In the genomic region with DNA sequence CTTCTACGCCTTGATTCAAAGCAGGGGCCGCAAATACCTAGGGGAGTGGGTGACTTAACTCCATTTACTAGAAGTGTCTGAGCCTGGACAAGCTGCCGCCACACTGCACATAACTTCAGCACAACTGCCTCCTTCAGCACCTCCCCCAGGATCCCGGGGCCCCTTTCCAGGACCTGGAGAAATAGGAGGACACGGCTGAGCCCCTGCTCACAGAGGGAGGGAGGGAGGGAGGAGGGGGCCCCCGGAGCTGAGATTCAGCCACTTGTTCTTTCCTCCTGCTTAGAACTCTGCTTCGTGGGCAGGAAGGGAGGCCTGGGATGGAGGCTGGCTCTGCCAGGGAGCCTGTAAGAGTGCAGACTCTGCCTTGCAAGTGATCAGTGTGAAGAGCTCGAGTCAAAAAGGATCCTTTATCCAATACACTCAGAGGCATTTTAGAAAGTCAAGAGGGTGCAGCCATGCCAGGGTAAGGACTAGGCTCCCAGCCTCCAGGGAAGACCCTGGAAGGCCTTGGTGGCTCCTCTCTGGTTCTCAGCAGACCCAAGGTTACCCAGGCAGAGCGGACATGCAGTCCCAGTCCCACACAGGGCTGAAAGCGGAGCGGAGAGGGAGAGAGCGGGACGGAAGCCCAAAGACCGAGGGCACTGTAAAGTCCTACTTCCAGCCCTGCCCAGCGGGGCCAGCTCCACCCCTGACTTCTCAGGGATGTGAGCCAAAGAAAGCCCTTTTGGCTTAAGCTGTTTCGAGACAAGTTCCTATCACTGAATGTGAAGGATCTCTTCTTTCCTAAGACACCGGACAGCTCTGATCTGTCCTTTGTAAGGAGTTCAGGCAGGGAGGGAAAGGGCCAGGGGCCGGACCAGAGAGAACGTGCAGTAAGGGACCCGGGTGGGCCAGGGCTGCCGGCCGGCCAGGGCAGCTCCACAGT, we compare ENCODE assay signal across 1 cellular context.
TF ChIP-seq lines count a peak whose summit lies in the region.

No MANE protein-coding gene starts in this region.

TF ChIP-seq in HepG2, 621 proteins besides CTCF, POLR2A, EP300 and RAD21 (continued from another document and continues in another):
- TF ChIP-seq, protein P1, sequence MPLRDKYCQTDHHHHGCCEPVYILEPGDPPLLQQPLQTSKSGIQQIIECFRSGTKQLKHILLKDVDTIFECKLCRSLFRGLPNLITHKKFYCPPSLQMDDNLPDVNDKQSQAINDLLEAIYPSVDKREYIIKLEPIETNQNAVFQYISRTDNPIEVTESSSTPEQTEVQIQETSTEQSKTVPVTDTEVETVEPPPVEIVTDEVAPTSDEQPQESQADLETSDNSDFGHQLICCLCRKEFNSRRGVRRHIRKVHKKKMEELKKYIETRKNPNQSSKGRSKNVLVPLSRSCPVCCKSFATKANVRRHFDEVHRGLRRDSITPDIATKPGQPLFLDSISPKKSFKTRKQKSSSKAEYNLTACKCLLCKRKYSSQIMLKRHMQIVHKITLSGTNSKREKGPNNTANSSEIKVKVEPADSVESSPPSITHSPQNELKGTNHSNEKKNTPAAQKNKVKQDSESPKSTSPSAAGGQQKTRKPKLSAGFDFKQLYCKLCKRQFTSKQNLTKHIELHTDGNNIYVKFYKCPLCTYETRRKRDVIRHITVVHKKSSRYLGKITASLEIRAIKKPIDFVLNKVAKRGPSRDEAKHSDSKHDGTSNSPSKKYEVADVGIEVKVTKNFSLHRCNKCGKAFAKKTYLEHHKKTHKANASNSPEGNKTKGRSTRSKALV (CRISPR knock-in tag; IDR thresholded peaks at IDR 0.05), result 0 out of 2 replicates have a peak, but pooled peaks have one; percentile 42
- TF ChIP-seq, protein P2, sequence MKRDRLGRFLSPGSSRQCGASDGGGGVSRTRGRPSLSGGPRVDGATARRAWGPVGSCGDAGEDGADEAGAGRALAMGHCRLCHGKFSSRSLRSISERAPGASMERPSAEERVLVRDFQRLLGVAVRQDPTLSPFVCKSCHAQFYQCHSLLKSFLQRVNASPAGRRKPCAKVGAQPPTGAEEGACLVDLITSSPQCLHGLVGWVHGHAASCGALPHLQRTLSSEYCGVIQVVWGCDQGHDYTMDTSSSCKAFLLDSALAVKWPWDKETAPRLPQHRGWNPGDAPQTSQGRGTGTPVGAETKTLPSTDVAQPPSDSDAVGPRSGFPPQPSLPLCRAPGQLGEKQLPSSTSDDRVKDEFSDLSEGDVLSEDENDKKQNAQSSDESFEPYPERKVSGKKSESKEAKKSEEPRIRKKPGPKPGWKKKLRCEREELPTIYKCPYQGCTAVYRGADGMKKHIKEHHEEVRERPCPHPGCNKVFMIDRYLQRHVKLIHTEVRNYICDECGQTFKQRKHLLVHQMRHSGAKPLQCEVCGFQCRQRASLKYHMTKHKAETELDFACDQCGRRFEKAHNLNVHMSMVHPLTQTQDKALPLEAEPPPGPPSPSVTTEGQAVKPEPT (CRISPR knock-in tag; IDR thresholded peaks at IDR 0.05; ENCODE audit: low read depth), result no peak
- TF ChIP-seq, protein P3, sequence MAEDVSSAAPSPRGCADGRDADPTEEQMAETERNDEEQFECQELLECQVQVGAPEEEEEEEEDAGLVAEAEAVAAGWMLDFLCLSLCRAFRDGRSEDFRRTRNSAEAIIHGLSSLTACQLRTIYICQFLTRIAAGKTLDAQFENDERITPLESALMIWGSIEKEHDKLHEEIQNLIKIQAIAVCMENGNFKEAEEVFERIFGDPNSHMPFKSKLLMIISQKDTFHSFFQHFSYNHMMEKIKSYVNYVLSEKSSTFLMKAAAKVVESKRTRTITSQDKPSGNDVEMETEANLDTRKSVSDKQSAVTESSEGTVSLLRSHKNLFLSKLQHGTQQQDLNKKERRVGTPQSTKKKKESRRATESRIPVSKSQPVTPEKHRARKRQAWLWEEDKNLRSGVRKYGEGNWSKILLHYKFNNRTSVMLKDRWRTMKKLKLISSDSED (CRISPR knock-in tag; IDR thresholded peaks at IDR 0.05), result no peak
- TF ChIP-seq KAT2B (IDR thresholded peaks at IDR 0.05; ENCODE audit: borderline replicate concordance, low read depth, low read length) (no peak), SAFB2 (CRISPR knock-in tag; IDR thresholded peaks at IDR 0.05; ENCODE audit: borderline replicate concordance, low read depth) (no peak), GLI4 (CRISPR knock-in tag; IDR thresholded peaks at IDR 0.05; ENCODE audit: borderline replicate concordance) (peak; percentile 47; the same call in 1 of the 2 replicates), GATAD1 (CRISPR knock-in tag; IDR thresholded peaks at IDR 0.05) (no peak), ZSCAN25 (CRISPR knock-in tag; IDR thresholded peaks at IDR 0.05) (peak; percentile 14; the same call in 1 of the 2 replicates), FOXA3 (CRISPR knock-in tag; IDR thresholded peaks at IDR 0.05) (no peak), ZMYM4 (CRISPR knock-in tag; IDR thresholded peaks at IDR 0.05) (no peak), KMT2B (CRISPR knock-in tag; IDR thresholded peaks at IDR 0.05) (no peak), ZSCAN9 (CRISPR knock-in tag; IDR thresholded peaks at IDR 0.05; ENCODE audit: borderline replicate concordance) (0 out of 2 replicates have a peak, but pooled peaks have one; percentile 41), PHF5A (CRISPR knock-in tag; IDR thresholded peaks at IDR 0.05; ENCODE audit: low read depth, unreplicated experiment) (no peak), ZBTB1 (CRISPR knock-in tag; IDR thresholded peaks at IDR 0.05; ENCODE audit: borderline replicate concordance) (no peak), ZNF709 (CRISPR knock-in tag; IDR thresholded peaks at IDR 0.05) (peak; percentile 53; the same call in 1 of the 2 replicates), ZSCAN21 (CRISPR knock-in tag; IDR thresholded peaks at IDR 0.05; ENCODE audit: borderline replicate concordance) (0 out of 2 replicates have a peak, but pooled peaks have one; percentile 32), ZBTB38 (CRISPR knock-in tag; IDR thresholded peaks at IDR 0.05) (0 out of 2 replicates have a peak, but pooled peaks have one; percentile 7), ZNF563 (CRISPR knock-in tag; IDR thresholded peaks at IDR 0.05) (0 out of 2 replicates have a peak, but pooled peaks have one; percentile 46), TCF7L2 (IDR thresholded peaks at IDR 0.05; ENCODE audit: low read depth, low read length) (no peak), ZMYM3 (CRISPR knock-in tag; IDR thresholded peaks at IDR 0.05) (peak; percentile 9; the same call in 1 of the 2 replicates), TP53 (CRISPR knock-in tag; conservative IDR thresholded peaks at IDR 0.05) (no peak), PITX1 (CRISPR knock-in tag; IDR thresholded peaks at IDR 0.05) (peak; percentile 10; the same call in 1 of the 2 replicates), ZNF629 (CRISPR knock-in tag; conservative IDR thresholded peaks at IDR 0.05) (no peak), HNRNPL (IDR thresholded peaks at IDR 0.05; ENCODE audit: low read depth, low read length) (no peak), ZNF703 (CRISPR knock-in tag; IDR thresholded peaks at IDR 0.05; ENCODE audit: borderline replicate concordance) (no peak), TOE1 (CRISPR knock-in tag; IDR thresholded peaks at IDR 0.05) (no peak), POGZ (CRISPR knock-in tag; IDR thresholded peaks at IDR 0.05) (no peak), XBP1 (CRISPR knock-in tag; IDR thresholded peaks at IDR 0.05) (no peak)
- TF ChIP-seq, protein P4, sequence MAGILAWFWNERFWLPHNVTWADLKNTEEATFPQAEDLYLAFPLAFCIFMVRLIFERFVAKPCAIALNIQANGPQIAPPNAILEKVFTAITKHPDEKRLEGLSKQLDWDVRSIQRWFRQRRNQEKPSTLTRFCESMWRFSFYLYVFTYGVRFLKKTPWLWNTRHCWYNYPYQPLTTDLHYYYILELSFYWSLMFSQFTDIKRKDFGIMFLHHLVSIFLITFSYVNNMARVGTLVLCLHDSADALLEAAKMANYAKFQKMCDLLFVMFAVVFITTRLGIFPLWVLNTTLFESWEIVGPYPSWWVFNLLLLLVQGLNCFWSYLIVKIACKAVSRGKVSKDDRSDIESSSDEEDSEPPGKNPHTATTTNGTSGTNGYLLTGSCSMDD (CRISPR knock-in tag; IDR thresholded peaks at IDR 0.05), result no peak
- TF ChIP-seq, protein P5, sequence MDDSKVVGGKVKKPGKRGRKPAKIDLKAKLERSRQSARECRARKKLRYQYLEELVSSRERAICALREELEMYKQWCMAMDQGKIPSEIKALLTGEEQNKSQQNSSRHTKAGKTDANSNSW (CRISPR knock-in tag; IDR thresholded peaks at IDR 0.05; ENCODE audit: borderline replicate concordance), result no peak
- TF ChIP-seq, protein P6, sequence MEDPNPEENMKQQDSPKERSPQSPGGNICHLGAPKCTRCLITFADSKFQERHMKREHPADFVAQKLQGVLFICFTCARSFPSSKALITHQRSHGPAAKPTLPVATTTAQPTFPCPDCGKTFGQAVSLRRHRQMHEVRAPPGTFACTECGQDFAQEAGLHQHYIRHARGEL (CRISPR knock-in tag; IDR thresholded peaks at IDR 0.05), result no peak
- TF ChIP-seq, protein P7, sequence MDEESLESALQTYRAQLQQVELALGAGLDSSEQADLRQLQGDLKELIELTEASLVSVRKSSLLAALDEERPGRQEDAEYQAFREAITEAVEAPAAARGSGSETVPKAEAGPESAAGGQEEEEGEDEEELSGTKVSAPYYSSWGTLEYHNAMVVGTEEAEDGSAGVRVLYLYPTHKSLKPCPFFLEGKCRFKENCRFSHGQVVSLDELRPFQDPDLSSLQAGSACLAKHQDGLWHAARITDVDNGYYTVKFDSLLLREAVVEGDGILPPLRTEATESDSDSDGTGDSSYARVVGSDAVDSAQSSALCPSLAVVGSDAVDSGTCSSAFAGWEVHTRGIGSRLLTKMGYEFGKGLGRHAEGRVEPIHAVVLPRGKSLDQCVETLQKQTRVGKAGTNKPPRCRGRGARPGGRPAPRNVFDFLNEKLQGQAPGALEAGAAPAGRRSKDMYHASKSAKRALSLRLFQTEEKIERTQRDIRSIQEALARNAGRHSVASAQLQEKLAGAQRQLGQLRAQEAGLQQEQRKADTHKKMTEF (CRISPR knock-in tag; IDR thresholded peaks at IDR 0.05), result no peak
- TF ChIP-seq, protein P8, sequence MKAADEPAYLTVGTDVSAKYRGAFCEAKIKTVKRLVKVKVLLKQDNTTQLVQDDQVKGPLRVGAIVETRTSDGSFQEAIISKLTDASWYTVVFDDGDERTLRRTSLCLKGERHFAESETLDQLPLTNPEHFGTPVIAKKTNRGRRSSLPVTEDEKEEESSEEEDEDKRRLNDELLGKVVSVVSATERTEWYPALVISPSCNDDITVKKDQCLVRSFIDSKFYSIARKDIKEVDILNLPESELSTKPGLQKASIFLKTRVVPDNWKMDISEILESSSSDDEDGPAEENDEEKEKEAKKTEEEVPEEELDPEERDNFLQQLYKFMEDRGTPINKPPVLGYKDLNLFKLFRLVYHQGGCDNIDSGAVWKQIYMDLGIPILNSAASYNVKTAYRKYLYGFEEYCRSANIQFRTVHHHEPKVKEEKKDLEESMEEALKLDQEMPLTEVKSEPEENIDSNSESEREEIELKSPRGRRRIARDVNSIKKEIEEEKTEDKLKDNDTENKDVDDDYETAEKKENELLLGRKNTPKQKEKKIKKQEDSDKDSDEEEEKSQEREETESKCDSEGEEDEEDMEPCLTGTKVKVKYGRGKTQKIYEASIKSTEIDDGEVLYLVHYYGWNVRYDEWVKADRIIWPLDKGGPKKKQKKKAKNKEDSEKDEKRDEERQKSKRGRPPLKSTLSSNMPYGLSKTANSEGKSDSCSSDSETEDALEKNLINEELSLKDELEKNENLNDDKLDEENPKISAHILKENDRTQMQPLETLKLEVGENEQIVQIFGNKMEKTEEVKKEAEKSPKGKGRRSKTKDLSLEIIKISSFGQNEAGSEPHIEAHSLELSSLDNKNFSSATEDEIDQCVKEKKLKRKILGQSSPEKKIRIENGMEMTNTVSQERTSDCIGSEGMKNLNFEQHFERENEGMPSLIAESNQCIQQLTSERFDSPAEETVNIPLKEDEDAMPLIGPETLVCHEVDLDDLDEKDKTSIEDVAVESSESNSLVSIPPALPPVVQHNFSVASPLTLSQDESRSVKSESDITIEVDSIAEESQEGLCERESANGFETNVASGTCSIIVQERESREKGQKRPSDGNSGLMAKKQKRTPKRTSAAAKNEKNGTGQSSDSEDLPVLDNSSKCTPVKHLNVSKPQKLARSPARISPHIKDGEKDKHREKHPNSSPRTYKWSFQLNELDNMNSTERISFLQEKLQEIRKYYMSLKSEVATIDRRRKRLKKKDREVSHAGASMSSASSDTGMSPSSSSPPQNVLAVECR (CRISPR knock-in tag; IDR thresholded peaks at IDR 0.05; ENCODE audit: borderline replicate concordance), result no peak
- TF ChIP-seq, protein P9, sequence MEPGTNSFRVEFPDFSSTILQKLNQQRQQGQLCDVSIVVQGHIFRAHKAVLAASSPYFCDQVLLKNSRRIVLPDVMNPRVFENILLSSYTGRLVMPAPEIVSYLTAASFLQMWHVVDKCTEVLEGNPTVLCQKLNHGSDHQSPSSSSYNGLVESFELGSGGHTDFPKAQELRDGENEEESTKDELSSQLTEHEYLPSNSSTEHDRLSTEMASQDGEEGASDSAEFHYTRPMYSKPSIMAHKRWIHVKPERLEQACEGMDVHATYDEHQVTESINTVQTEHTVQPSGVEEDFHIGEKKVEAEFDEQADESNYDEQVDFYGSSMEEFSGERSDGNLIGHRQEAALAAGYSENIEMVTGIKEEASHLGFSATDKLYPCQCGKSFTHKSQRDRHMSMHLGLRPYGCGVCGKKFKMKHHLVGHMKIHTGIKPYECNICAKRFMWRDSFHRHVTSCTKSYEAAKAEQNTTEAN (CRISPR knock-in tag; conservative IDR thresholded peaks at IDR 0.05), result no peak
- TF ChIP-seq, protein P10, sequence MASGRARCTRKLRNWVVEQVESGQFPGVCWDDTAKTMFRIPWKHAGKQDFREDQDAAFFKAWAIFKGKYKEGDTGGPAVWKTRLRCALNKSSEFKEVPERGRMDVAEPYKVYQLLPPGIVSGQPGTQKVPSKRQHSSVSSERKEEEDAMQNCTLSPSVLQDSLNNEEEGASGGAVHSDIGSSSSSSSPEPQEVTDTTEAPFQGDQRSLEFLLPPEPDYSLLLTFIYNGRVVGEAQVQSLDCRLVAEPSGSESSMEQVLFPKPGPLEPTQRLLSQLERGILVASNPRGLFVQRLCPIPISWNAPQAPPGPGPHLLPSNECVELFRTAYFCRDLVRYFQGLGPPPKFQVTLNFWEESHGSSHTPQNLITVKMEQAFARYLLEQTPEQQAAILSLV (CRISPR knock-in tag; IDR thresholded peaks at IDR 0.05; ENCODE audit: borderline replicate concordance), result 0 out of 2 replicates have a peak, but pooled peaks have one; percentile 58
- TF ChIP-seq, protein P11, sequence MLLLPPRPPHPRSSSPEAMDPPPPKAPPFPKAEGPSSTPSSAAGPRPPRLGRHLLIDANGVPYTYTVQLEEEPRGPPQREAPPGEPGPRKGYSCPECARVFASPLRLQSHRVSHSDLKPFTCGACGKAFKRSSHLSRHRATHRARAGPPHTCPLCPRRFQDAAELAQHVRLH (CRISPR knock-in tag; IDR thresholded peaks at IDR 0.05; ENCODE audit: borderline replicate concordance, low read depth), result no peak; the same call in 1 of the 2 replicates
- TF ChIP-seq, protein P12, sequence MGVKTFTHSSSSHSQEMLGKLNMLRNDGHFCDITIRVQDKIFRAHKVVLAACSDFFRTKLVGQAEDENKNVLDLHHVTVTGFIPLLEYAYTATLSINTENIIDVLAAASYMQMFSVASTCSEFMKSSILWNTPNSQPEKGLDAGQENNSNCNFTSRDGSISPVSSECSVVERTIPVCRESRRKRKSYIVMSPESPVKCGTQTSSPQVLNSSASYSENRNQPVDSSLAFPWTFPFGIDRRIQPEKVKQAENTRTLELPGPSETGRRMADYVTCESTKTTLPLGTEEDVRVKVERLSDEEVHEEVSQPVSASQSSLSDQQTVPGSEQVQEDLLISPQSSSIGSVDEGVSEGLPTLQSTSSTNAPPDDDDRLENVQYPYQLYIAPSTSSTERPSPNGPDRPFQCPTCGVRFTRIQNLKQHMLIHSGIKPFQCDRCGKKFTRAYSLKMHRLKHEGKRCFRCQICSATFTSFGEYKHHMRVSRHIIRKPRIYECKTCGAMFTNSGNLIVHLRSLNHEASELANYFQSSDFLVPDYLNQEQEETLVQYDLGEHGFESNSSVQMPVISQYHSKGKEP (CRISPR knock-in tag; IDR thresholded peaks at IDR 0.05), result no peak
